ENCODE assay signal across 8 cellular contexts in the genomic region with DNA sequence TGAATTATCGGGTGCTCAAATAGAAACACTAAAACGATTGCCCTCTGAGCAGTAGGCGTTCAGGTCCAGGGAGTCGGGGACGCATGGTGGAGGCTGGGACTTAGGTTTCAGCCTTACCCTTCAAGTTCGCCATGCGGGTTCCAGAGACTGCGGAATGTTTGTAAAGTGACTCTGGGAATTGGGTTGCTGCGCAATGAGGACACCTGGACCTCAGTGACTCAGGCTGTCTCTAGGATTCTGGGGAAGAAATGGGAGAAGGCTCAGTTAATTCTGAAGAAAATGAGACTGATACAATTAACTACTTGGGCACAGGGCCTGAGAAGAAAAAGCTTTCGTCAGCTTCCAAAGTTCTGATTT. TPM values are rescaled to one million over a fixed set of nuclear protein-coding genes. Genes with fewer than 3 reads are reported as not detected.
DNase-seq lines count a peak whose midpoint lies in the region; ATAC-seq lines count a peak whose summit lies in the region.

No MANE protein-coding gene starts in this region.

- DNase-seq in HAP-1 (ENCODE audit: low spot score in 2 of 2) (no peak), T1000 (lab: John Stamatoyannopoulos, UW) (no peak)
- DNase-seq in activated CD4-positive, alpha-beta memory T cell treated with anti-CD3 and anti-CD28 coated beads for 36 hours: no peak
- no peak for DNase-seq in stimulated activated effector memory CD8-positive, alpha-beta T cell treated with anti-CD3 and anti-CD28 coated beads, Interleukin-12 subunit alpha, Interleukin-12 subunit beta, amount 100 ng/mL, for 72 hours (ENCODE audit: low spot score in 2 of 2)
- no peak for DNase-seq in stimulated activated CD4-positive, alpha-beta T cell treated with anti-CD3 and anti-CD28 coated beads, Interleukin-15, amount 100 ng/mL, for 24 hours

- CTCF ChIA-PET in activated CD4-positive, alpha-beta memory T cell treated with anti-CD3 and anti-CD28 coated beads for 36 hours (lab: Charles Lee): interaction anchor here (0.8 to 1.2 kb wide), 2 partner anchors 26 to 37 kb away, joined by 3 read pairs; no protein-coding TSS in a partner anchor

- H3K9me3 Mint-ChIP-seq in activated CD4-positive, alpha-beta memory T cell treated with anti-CD3 and anti-CD28 coated beads for 36 hours: no peaks in the 10 kb centered on the region
- H3K9me3 Mint-ChIP-seq in stimulated activated effector memory CD8-positive, alpha-beta T cell treated with anti-CD3 and anti-CD28 coated beads, Interleukin-12 subunit alpha, Interleukin-12 subunit beta, amount 100 ng/mL, for 72 hours: no peaks in the 10 kb centered on the region

- peaks cover 20% of the 10 kb centered on the region for H3K27me3 Mint-ChIP-seq in activated CD4-positive, alpha-beta memory T cell treated with anti-CD3 and anti-CD28 coated beads for 36 hours

- H3K4me3 ChIP-seq in HAP-1 (peak overlapping the region; percentile 38), iPS-11a (ENCODE audit: low read depth, low read length) (peak overlapping the region; percentile 54)

- H3K36me3 ChIP-seq in HAP-1 (replicated peaks): no peaks in the 10 kb centered on the region; the same call in 1 of the 2 replicates

- H3K27me3 ChIP-seq in HAP-1 (ENCODE audit: low read depth): no peaks in the 10 kb centered on the region

- no peak overlapping the region for H3K27ac Mint-ChIP-seq in activated CD4-positive, alpha-beta memory T cell treated with anti-CD3 and anti-CD28 coated beads for 36 hours
- peak overlapping the region; percentile 84 for H3K27ac Mint-ChIP-seq in stimulated activated effector memory CD8-positive, alpha-beta T cell treated with anti-CD3 and anti-CD28 coated beads, Interleukin-12 subunit alpha, Interleukin-12 subunit beta, amount 100 ng/mL, for 72 hours

- in situ Hi-C loops in HAP-1 (cut with MboI; ENCODE audit: low sequenced_read_pairs): no loop called here

- ATAC-seq in stimulated activated effector memory CD8-positive, alpha-beta T cell treated with anti-CD3 and anti-CD28 coated beads, Interleukin-12 subunit alpha, Interleukin-12 subunit beta, amount 100 ng/mL, for 72 hours: no peak
- ATAC-seq in GM18867 (IDR thresholded peaks at IDR 0.05; ENCODE audit: unreplicated experiment) (no peak), GM21529 (IDR thresholded peaks at IDR 0.05; ENCODE audit: unreplicated experiment) (no peak)

- peaks cover 25% of the 10 kb centered on the region for H3K4me1 Mint-ChIP-seq in activated CD4-positive, alpha-beta memory T cell treated with anti-CD3 and anti-CD28 coated beads for 36 hours (ENCODE audit: low read depth)
- H3K4me1 Mint-ChIP-seq in stimulated activated effector memory CD8-positive, alpha-beta T cell treated with anti-CD3 and anti-CD28 coated beads, Interleukin-12 subunit alpha, Interleukin-12 subunit beta, amount 100 ng/mL, for 72 hours: peaks cover 39% of the 10 kb centered on the region

- no peaks in the 10 kb centered on the region for H3K36me3 Mint-ChIP-seq in activated CD4-positive, alpha-beta memory T cell treated with anti-CD3 and anti-CD28 coated beads for 36 hours
- peaks cover 50% of the 10 kb centered on the region for H3K36me3 Mint-ChIP-seq in stimulated activated effector memory CD8-positive, alpha-beta T cell treated with anti-CD3 and anti-CD28 coated beads, Interleukin-12 subunit alpha, Interleukin-12 subunit beta, amount 100 ng/mL, for 72 hours

- H3K4me1 ChIP-seq in HAP-1: peaks cover 11% of the 10 kb centered on the region

- intact Hi-C loops in activated CD4-positive, alpha-beta memory T cell treated with anti-CD3 and anti-CD28 coated beads for 36 hours (cut with micrococcal nuclease): no loop called here

- no peaks in the 10 kb centered on the region for H3K9me3 ChIP-seq in HAP-1

- POLR2A ChIA-PET in activated CD4-positive, alpha-beta memory T cell treated with anti-CD3 and anti-CD28 coated beads for 36 hours (lab: Charles Lee): interaction anchor here (1.0 to 2.0 kb wide), 2 partner anchors 32 to 104 kb away, joined by 3 to 5 read pairs; partner anchors contain the start of genes SOCS4 and WDHD1

- H3K4me3 Mint-ChIP-seq in activated CD4-positive, alpha-beta memory T cell treated with anti-CD3 and anti-CD28 coated beads for 36 hours: peak overlapping the region; percentile 69
- H3K4me3 Mint-ChIP-seq in stimulated activated effector memory CD8-positive, alpha-beta T cell treated with anti-CD3 and anti-CD28 coated beads, Interleukin-12 subunit alpha, Interleukin-12 subunit beta, amount 100 ng/mL, for 72 hours: peak overlapping the region; percentile 78

RNA-seq across cellular contexts. Expression of gene LGALS3, which starts 1.1 kb away (rescaled TPM):
- 10 to 100 TPM; 12.3 to 14.5 TPM for total RNA-seq in activated CD4-positive, alpha-beta memory T cell treated with anti-CD3 and anti-CD28 coated beads for 36 hours
